ENCODE assay signal across 1 cellular context in genomic region chr12:6468283-6468575, GRCh38.
TF ChIP-seq lines count a peak whose summit lies in the region.

No MANE protein-coding gene starts in this region.

TF ChIP-seq in A549, 52 proteins besides CTCF, POLR2A, EP300 and RAD21 (continued from another document):
- no peak for TF ChIP-seq BCL3 (IDR thresholded peaks at IDR 0.05)
- TF ChIP-seq HES2 (IDR thresholded peaks at IDR 0.05) = no peak
- TF ChIP-seq MAX (IDR thresholded peaks at IDR 0.05) = no peak
